In genomic region chr3:120901716-120902115, GRCh38 we compare ENCODE assay signal across 2 cellular contexts. TPM values are rescaled to one million over a fixed set of nuclear protein-coding genes. Genes with fewer than 3 reads are reported as not detected.
"Had no signal": no experiment of that assay in that cellular context is flagged by ENCODE, and none has a peak within 500 bp of the region (broad histone marks: within the 10 kb centered on the region; RNA-seq: fewer than 3 reads in every experiment).

No MANE protein-coding gene starts in this region.

RNA-seq across cellular contexts. Expression of gene STXBP5L, which starts 6.3 kb away (rescaled TPM):
- total RNA-seq: G401, GM12878 had no signal
